Comparison of ENCODE assay signal across 2 cellular contexts in the genomic region with DNA sequence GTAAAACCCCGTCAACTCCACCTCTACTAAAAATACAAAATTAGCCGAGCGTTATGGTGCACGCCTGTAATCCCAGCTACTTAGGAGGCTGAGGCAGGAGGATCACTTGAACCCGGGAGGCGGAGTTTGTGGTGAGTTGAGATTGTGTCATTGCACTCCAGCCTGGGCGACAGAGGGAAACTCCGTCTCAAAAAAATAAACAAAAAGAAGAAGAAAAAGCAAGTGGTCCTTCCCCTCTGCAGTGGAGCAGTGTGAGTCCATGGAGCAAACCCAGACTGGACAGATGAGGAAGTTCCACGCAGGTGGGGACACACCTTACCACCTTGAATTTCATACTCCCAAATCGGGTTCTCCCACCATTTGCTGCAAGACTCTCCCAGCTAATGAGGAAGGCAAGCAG.
TF ChIP-seq lines count a peak whose summit lies in the region.

No MANE protein-coding gene starts in this region.

TF ChIP-seq in A549, 52 proteins besides CTCF, POLR2A, EP300 and RAD21:
- TF ChIP-seq ZFP36 (IDR thresholded peaks at IDR 0.05; ENCODE audit: borderline replicate concordance, partially characterized antibody) (no peak), FOXS1 (CRISPR knock-in tag; IDR thresholded peaks at IDR 0.05) (no peak)

TF ChIP-seq in IMR-90, 13 proteins besides CTCF, POLR2A, EP300 and RAD21:
- no peak for TF ChIP-seq FOS (IDR thresholded peaks at IDR 0.05; ENCODE audit: low read depth, low read length)
- no peak for TF ChIP-seq BHLHE40 (IDR thresholded peaks at IDR 0.05; ENCODE audit: low read depth, low read length)
- TF ChIP-seq MAFK (IDR thresholded peaks at IDR 0.05; ENCODE audit: low read depth, low read length), result no peak
- no peak for TF ChIP-seq CHD1 (IDR thresholded peaks at IDR 0.05; ENCODE audit: low read depth, low read length)
- TF ChIP-seq, protein P1, sequence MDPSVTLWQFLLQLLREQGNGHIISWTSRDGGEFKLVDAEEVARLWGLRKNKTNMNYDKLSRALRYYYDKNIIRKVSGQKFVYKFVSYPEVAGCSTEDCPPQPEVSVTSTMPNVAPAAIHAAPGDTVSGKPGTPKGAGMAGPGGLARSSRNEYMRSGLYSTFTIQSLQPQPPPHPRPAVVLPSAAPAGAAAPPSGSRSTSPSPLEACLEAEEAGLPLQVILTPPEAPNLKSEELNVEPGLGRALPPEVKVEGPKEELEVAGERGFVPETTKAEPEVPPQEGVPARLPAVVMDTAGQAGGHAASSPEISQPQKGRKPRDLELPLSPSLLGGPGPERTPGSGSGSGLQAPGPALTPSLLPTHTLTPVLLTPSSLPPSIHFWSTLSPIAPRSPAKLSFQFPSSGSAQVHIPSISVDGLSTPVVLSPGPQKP (IDR thresholded peaks at IDR 0.05; ENCODE audit: borderline replicate concordance, low read depth, low read length), result no peak
- TF ChIP-seq, protein P2, sequence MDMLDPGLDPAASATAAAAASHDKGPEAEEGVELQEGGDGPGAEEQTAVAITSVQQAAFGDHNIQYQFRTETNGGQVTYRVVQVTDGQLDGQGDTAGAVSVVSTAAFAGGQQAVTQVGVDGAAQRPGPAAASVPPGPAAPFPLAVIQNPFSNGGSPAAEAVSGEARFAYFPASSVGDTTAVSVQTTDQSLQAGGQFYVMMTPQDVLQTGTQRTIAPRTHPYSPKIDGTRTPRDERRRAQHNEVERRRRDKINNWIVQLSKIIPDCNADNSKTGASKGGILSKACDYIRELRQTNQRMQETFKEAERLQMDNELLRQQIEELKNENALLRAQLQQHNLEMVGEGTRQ (IDR thresholded peaks at IDR 0.05; ENCODE audit: low read depth, low read length), result no peak
- TF ChIP-seq RFX5 (IDR thresholded peaks at IDR 0.05; ENCODE audit: low read depth, low read length), result no peak
- TF ChIP-seq SMC3 (IDR thresholded peaks at IDR 0.05; ENCODE audit: low read depth, low read length), result no peak
- TF ChIP-seq RCOR1 (IDR thresholded peaks at IDR 0.05; ENCODE audit: insufficient replicate concordance, low read length), result no peak
